In the genomic region with DNA sequence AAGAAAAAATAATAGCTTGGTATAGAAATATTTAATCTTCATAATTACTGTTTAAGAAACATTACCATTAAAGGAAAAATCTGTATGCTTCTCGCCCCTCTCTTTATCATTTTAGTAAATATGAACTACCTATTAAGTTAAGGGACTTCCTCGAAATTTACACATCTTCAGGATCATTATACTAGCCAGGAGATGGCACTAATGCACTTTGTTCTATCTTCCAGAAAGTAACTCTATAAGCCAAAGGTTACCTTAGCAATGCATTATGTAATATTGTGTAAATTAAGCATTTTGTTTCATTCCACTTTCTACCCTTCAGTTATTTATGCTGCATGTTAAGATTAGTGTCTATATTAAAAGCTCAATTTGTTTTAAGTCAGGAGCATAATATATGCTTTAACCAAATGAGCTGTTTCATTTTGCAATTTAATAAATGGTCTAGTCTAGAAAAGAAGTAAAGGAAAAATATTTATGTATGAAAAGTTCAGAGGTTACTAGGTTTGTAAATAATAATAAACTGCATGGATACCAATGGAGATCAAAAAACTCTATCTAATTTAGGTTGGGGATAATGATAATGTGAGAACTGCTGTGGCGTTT, we compare ENCODE assay signal across 9 cellular contexts.
A peak's percentile ranks its signal among the peaks of the same experiment; 100 is the strongest.
DNase-seq lines count a peak whose midpoint lies in the region; ATAC-seq and TF ChIP-seq lines count a peak whose summit lies in the region.
"Had no signal": no experiment of that assay in that cellular context is flagged by ENCODE, and none has a peak within 500 bp of the region (broad histone marks: within the 10 kb centered on the region; RNA-seq: fewer than 3 reads in every experiment).

No MANE protein-coding gene starts in this region.

- peaks cover 27% of the 10 kb centered on the region for H3K4me1 ChIP-seq in DND-41 (ENCODE audit: insufficient read depth, low read length)
- no peaks in the 10 kb centered on the region for H3K4me1 ChIP-seq in PC-3 (ENCODE audit: insufficient read depth, low read length)

- DNase-seq in DND-41, result no peak
- peak; percentile 8 for DNase-seq in HS-5 (ENCODE audit: low read depth)
- peak; percentile 56 for DNase-seq in PC-3
- DNase-seq in glomerular visceral epithelial cell (ENCODE audit: extremely low spot score), result peak; percentile 36
- DNase-seq in central memory CD4-positive, alpha-beta T cell, result no peak
- no peak for DNase-seq in activated naive CD4-positive, alpha-beta T cell (lab: John Stamatoyannopoulos, UW)

- H3K9me2 ChIP-seq in PC-3 (replicated peaks; ENCODE audit: low read length), result no peaks in the 10 kb centered on the region

- H3K27ac ChIP-seq in DND-41 (ENCODE audit: low read length), result no peak overlapping the region
- no peak overlapping the region for H3K27ac ChIP-seq in PC-3 (ENCODE audit: low read length)
- H3K27ac ChIP-seq: skin epidermis had no signal

- POLR2A ChIA-PET in PC-3 (lab: Charles Lee; ENCODE audit: unreplicated experiment), result interaction anchor here (0.5 kb wide), 1 partner anchor 17 kb away, joined by 4 read pairs; no protein-coding TSS in a partner anchor

- ATAC-seq in DND-41 (ENCODE audit: insufficient read depth, low read depth), result peak; percentile 84
- peak; percentile 76 for ATAC-seq in PC-3
- ATAC-seq in HG03571 (IDR thresholded peaks at IDR 0.05; ENCODE audit: unreplicated experiment), result no peak
- no peak for ATAC-seq in GM21515 (IDR thresholded peaks at IDR 0.05; ENCODE audit: unreplicated experiment)

- intact Hi-C loops in PC-3 (cut with micrococcal nuclease), result loop anchor here (1.0 to 5.0 kb wide), 6 partner anchors 96 to 823 kb away; no protein-coding TSS in a partner anchor

- H3K79me2 ChIP-seq in DND-41 (ENCODE audit: insufficient read depth, low read length) (no peaks in the 10 kb centered on the region), PC-3 (ENCODE audit: low read length) (no peaks in the 10 kb centered on the region)

- H3K27me3 ChIP-seq in DND-41 (ENCODE audit: insufficient read depth, low read length, poor library complexity) (no peaks in the 10 kb centered on the region), PC-3 (ENCODE audit: low read length) (no peaks in the 10 kb centered on the region)

- H3K36me3 ChIP-seq in DND-41 (ENCODE audit: insufficient read depth, low read length) (no peaks in the 10 kb centered on the region; the same call in 1 of the 2 replicates), PC-3 (ENCODE audit: low read depth, low read length) (no peaks in the 10 kb centered on the region)

- H3F3A ChIP-seq in PC-3 (ENCODE audit: low read length, unreplicated experiment), result no peaks in the 10 kb centered on the region

- H3K4me2 ChIP-seq in DND-41 (ENCODE audit: insufficient read depth, low read length) (no peak overlapping the region), PC-3 (ENCODE audit: low read length) (no peak overlapping the region)

- H3K4me3 ChIP-seq in DND-41 (ENCODE audit: low read depth in 1 of 2, low read length in 2 of 2), result no peak overlapping the region
- H3K4me3 ChIP-seq in PC-3 (ENCODE audit: low read length), result no peak overlapping the region
- H3K4me3 ChIP-seq: skin epidermis had no signal

- H3K9ac ChIP-seq in DND-41 (ENCODE audit: low read depth, low read length), result no peak overlapping the region
- no peak overlapping the region for H3K9ac ChIP-seq in PC-3 (ENCODE audit: low read length)

- H3K9me3 ChIP-seq in DND-41 (ENCODE audit: insufficient read depth, low read length, severe bottlenecking) (peaks cover 17% of the 10 kb centered on the region), PC-3 (ENCODE audit: low read length) (0 out of 2 replicates have a peak, but pooled peaks cover 3% of the 10 kb centered on the region)

- BruUV-seq in PC-3 (replicated peaks; lab: Mats Ljungman, UMichigan), result no TSS peak

- H4K20me1 ChIP-seq in DND-41 (ENCODE audit: insufficient read depth, low read length), result no peaks in the 10 kb centered on the region
- H4K20me1 ChIP-seq in PC-3 (ENCODE audit: low read length), result no peaks in the 10 kb centered on the region

- CTCF ChIA-PET in PC-3 (lab: Charles Lee), result no interaction called here

- no peak overlapping the region for H2AFZ ChIP-seq in DND-41 (ENCODE audit: low read depth, low read length)
- H2AFZ ChIP-seq in PC-3 (ENCODE audit: low read length), result no peak overlapping the region

- peak; percentile 75 for TF ChIP-seq CTCF in DND-41 (IDR thresholded peaks at IDR 0.05; ENCODE audit: borderline replicate concordance, extremely low read depth, low read length, poor library complexity, severe bottlenecking)
- peak; percentile 55 for TF ChIP-seq CTCF in PC-3 (conservative IDR thresholded peaks at IDR 0.05; ENCODE audit: low read depth, low read length)

Comparison
In these comparisons a context has a peak if more than half of its experiments do, and no peak if none do; other contexts are left out.
1. ATAC-seq: peak in DND-41 (single experiment) and PC-3 (single experiment); none in HG03571 (single experiment) and GM21515 (single experiment).
2. DNase-seq: peak in HS-5 (single experiment), PC-3 (single experiment) and glomerular visceral epithelial cell (single experiment); none in DND-41 (single experiment), central memory CD4-positive, alpha-beta T cell (single experiment) and activated naive CD4-positive, alpha-beta T cell (0 of 4).